8 cellular contexts compared by ENCODE assay signal in the genomic region with DNA sequence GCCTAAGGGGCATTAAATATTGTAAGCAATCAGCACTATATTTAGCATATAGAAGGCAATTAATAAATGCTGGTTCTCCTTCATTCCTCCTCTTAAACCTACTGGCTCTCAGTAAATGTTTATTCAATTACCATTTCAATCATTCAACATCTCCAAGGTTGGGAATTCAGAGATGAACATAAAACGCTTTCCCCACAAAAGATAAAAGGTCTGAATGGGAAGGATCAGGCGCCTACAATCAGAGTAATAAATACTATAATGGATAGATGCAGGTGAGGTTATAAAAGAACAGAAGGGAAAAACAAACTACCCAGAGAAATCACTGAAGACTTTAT. TPM values are rescaled to one million over a fixed set of nuclear protein-coding genes. Genes with fewer than 3 reads are reported as not detected.
DNase-seq lines count a peak whose midpoint lies in the region; ATAC-seq and TF ChIP-seq lines count a peak whose summit lies in the region.

No MANE protein-coding gene starts in this region.

- dilution Hi-C loops in IMR-90 (cut with HindIII; ENCODE audit: low sequenced_read_pairs, unreplicated experiment): no loop called here

- H3K4ac ChIP-seq in IMR-90 (ENCODE audit: low read depth, low read length): peak overlapping the region; percentile 35; the same call in 1 of the 2 replicates

- H4K91ac ChIP-seq in IMR-90 (ENCODE audit: insufficient read depth, low read depth, low read length): no peak overlapping the region

- DNase-seq in IMR-90 (no peak), naive B cell (no peak), HPDE6-E6E7 (ENCODE audit: extremely low spot score) (no peak), NCI-H2171 treated with DMSO at 0.1 percent for 48 hours (lab: John Stamatoyannopoulos, UW) (no peak), NCI-H748 (lab: John Stamatoyannopoulos, UW; ENCODE audit: unreplicated experiment) (no peak), dedifferentiated amniotic fluid mesenchymal stem cell (ENCODE audit: extremely low spot score) (no peak)
- DNase-seq in central memory CD8-positive, alpha-beta T cell (ENCODE audit: low spot score in 2 of 2): no peak

- peak overlapping the region; percentile 32; the same call in 1 of the 2 replicates for H3K18ac ChIP-seq in IMR-90 (ENCODE audit: low read depth, low read length)

- WGBS in IMR-90 (ENCODE audit: extremely low coverage in 2 of 2, insufficient read length in 1 of 2), 2 experiments: no CpG with 5 or more reads among the region's 2 CpGs

- no peaks in the 10 kb centered on the region for H3K9me3 Mint-ChIP-seq in central memory CD8-positive, alpha-beta T cell
- H3K9me3 Mint-ChIP-seq in naive B cell: no peaks in the 10 kb centered on the region

- peak overlapping the region; percentile 86 to 99 for H4K8ac ChIP-seq in IMR-90 (ENCODE audit: low read depth in 2 of 2, low read length in 2 of 2)

- H3K79me1 ChIP-seq in IMR-90 (ENCODE audit: low read depth in 1 of 2, low read length in 2 of 2): peaks cover 21 to 47% of the 10 kb centered on the region in 2 experiments

- peak overlapping the region; percentile 75 for H3K27ac ChIP-seq in 22Rv1
- no peak overlapping the region for H3K27ac ChIP-seq in IMR-90 (ENCODE audit: insufficient read depth, low read length)

- CTCF ChIA-PET in IMR-90 (lab: Yijun Ruan, JAX): interaction anchor here (1.0 kb wide), 1 partner anchor 128 kb away, joined by 3 read pairs; no protein-coding TSS in a partner anchor

- peaks cover 18% of the 10 kb centered on the region for H4K20me1 ChIP-seq in IMR-90 (ENCODE audit: insufficient read depth, low read length)

- no peaks in the 10 kb centered on the region for H3K27me3 Mint-ChIP-seq in central memory CD8-positive, alpha-beta T cell
- no peaks in the 10 kb centered on the region for H3K27me3 Mint-ChIP-seq in naive B cell

- H4K5ac ChIP-seq in IMR-90 (ENCODE audit: low read depth, low read length): peak overlapping the region; percentile 90; the same call in 1 of the 2 replicates

- POLR2A ChIA-PET in IMR-90 (lab: Charles Lee; ENCODE audit: unreplicated experiment): no interaction called here

- BruUV-seq in IMR-90 (replicated peaks; lab: Mats Ljungman, UMichigan): no TSS peak

- H3K56ac ChIP-seq in IMR-90 (ENCODE audit: extremely low read depth, insufficient read depth, low read length): no peak overlapping the region

- in situ Hi-C loops in IMR-90 (cut with MboI; ENCODE audit: low sequenced_read_pairs): no loop called here

- peak overlapping the region; percentile 70; the same call in 1 of the 2 replicates for H3K4me2 ChIP-seq in IMR-90 (ENCODE audit: low read depth, low read length)

- no peak overlapping the region for H2AFZ ChIP-seq in IMR-90 (replicated peaks; ENCODE audit: low read length, poor library complexity)

- H2AK5ac ChIP-seq in IMR-90 (ENCODE audit: low read depth, low read length): no peak overlapping the region

- H3K36me3 ChIP-seq in IMR-90 (ENCODE audit: control insufficient read depth, insufficient read depth, low read length): 0 out of 2 replicates have a peak, but pooled peaks cover 1% of the 10 kb centered on the region

- no peak overlapping the region for H2BK15ac ChIP-seq in IMR-90 (ENCODE audit: low read depth, low read length)

- H3K27ac Mint-ChIP-seq in central memory CD8-positive, alpha-beta T cell (ENCODE audit: low read depth): peak overlapping the region; percentile 93
- peak overlapping the region; percentile 94 to 96 (median 95) for H3K27ac Mint-ChIP-seq in naive B cell

- H3K23ac ChIP-seq in IMR-90 (ENCODE audit: low read depth, low read length): no peak overlapping the region

- no peak for TF ChIP-seq POLR2A in IMR-90 (IDR thresholded peaks at IDR 0.05; ENCODE audit: low read depth, low read length)

- H3K4me3 ChIP-seq in IMR-90 (ENCODE audit: insufficient read depth, low read depth, low read length): peak overlapping the region; percentile 90; the same call in 1 of the 2 replicates

- H3K4me3 Mint-ChIP-seq in central memory CD8-positive, alpha-beta T cell: peak overlapping the region; percentile 92
- H3K4me3 Mint-ChIP-seq in naive B cell: peak overlapping the region; percentile 16 to 97 (median 94)

- intact Hi-C loops in IMR-90 (cut with micrococcal nuclease): no loop called here

- H3K27me3 ChIP-seq in IMR-90 (ENCODE audit: control insufficient read depth, insufficient read depth, low read length): no peaks in the 10 kb centered on the region

- peaks cover 7% of the 10 kb centered on the region for H3K4me1 ChIP-seq in IMR-90 (ENCODE audit: control insufficient read depth, insufficient read depth, low read length)

- peaks cover 6% of the 10 kb centered on the region; the same call in 1 of the 2 replicates for H3K9me1 ChIP-seq in IMR-90 (ENCODE audit: insufficient read depth, low read length)

- H2BK120ac ChIP-seq in IMR-90 (ENCODE audit: low read depth, low read length): no peak overlapping the region

- no peak for TF ChIP-seq RAD21 in IMR-90 (IDR thresholded peaks at IDR 0.05; ENCODE audit: low read length)

- H3K9ac ChIP-seq in IMR-90 (ENCODE audit: low read depth, low read length): peak overlapping the region; percentile 83; the same call in 1 of the 2 replicates

- no peak overlapping the region for H2AK9ac ChIP-seq in IMR-90 (replicated peaks; ENCODE audit: low read depth, low read length, poor library complexity)

- peak overlapping the region; percentile 78 for H2BK5ac ChIP-seq in IMR-90 (ENCODE audit: low read depth, low read length, poor library complexity, severe bottlenecking)

- H3K36me3 Mint-ChIP-seq in central memory CD8-positive, alpha-beta T cell (ENCODE audit: insufficient read depth): peaks cover 23% of the 10 kb centered on the region
- peaks cover 0 to 4% of the 10 kb centered on the region in 2 donors for H3K36me3 Mint-ChIP-seq in naive B cell

- TF ChIP-seq CTCF in 22Rv1 (IDR thresholded peaks at IDR 0.05): no peak
- no peak for TF ChIP-seq CTCF in IMR-90 (conservative IDR thresholded peaks at IDR 0.05; ENCODE audit: low read depth, low read length)

- no peaks in the 10 kb centered on the region for H3K9me3 ChIP-seq in IMR-90 (ENCODE audit: control insufficient read depth, insufficient read depth, low read length)

- ATAC-seq in IMR-90 (ENCODE audit: low read depth): no peak
- no peak for ATAC-seq in central memory CD8-positive, alpha-beta T cell (replicated peaks; ENCODE audit: extremely low read depth, poor library complexity, severe bottlenecking)
- no peak for ATAC-seq in naive B cell (ENCODE audit: low read depth in 2 of 2)

- no peak overlapping the region for H2BK20ac ChIP-seq in IMR-90 (ENCODE audit: low read depth, low read length)

- H3K4me1 Mint-ChIP-seq in central memory CD8-positive, alpha-beta T cell: peaks cover 34% of the 10 kb centered on the region
- peaks cover 25 to 36% (median 32%) of the 10 kb centered on the region in 3 donors for H3K4me1 Mint-ChIP-seq in naive B cell

- peak overlapping the region; percentile 49; the same call in 1 of the 2 replicates for H3K14ac ChIP-seq in IMR-90 (replicated peaks; ENCODE audit: low read depth, low read length)

TF ChIP-seq in IMR-90, 13 proteins besides CTCF, POLR2A, EP300 and RAD21:
- TF ChIP-seq SMC3 (IDR thresholded peaks at IDR 0.05; ENCODE audit: low read depth, low read length) (no peak), MAFK (IDR thresholded peaks at IDR 0.05; ENCODE audit: low read depth, low read length) (no peak), RCOR1 (IDR thresholded peaks at IDR 0.05; ENCODE audit: insufficient replicate concordance, low read length) (no peak)

RNA-seq across cellular contexts. Expression of a gene that starts 0.4 kb away (rescaled TPM):
- 13.1 and 15.2 TPM in 2 replicates for total RNA-seq in IMR-90 (2012; rRNA removed)
- polyA plus RNA-seq in IMR-90 (2012; rRNA removed) (16.3 and 18.3 TPM in 2 replicates), naive B cell (ENCODE audit: low read depth in 6 of 6) (10 to 100 TPM; 24.3 to 34.9 (median 28.1) TPM)
- 13.6 and 18.8 TPM in 2 replicates for polyA plus RNA-seq in IMR-90 (2012; cell fraction: cytosol; rRNA removed)
- 11.6 and 16.9 TPM in 2 replicates for polyA plus RNA-seq in IMR-90 (2012; cell fraction: nucleus; rRNA removed; ENCODE audit: low replicate concordance)

RNA-seq across cellular contexts. Expression of a gene that starts 21.0 kb away (rescaled TPM):
- 29.9 and 35.3 TPM in 2 replicates for total RNA-seq in IMR-90 (2012; rRNA removed)
- polyA plus RNA-seq in IMR-90 (2012; rRNA removed) (22.0 and 24.4 TPM in 2 replicates), naive B cell (ENCODE audit: low read depth in 6 of 6) (10 to 100 TPM; 67.9 to 98.7 (median 82.6) TPM)
- polyA plus RNA-seq in IMR-90 (2012; cell fraction: cytosol; rRNA removed): 13.5 and 14.3 TPM in 2 replicates
- 12.7 and 17.4 TPM in 2 replicates for polyA plus RNA-seq in IMR-90 (2012; cell fraction: nucleus; rRNA removed; ENCODE audit: low replicate concordance)

RNA-seq across cellular contexts. Expression of a gene that starts 22.1 kb away (rescaled TPM):
- 41.2 and 46.4 TPM in 2 replicates for total RNA-seq in IMR-90 (2012; rRNA removed)
- polyA plus RNA-seq in IMR-90 (2012; rRNA removed) (29.3 and 34.5 TPM in 2 replicates), naive B cell (ENCODE audit: low read depth in 6 of 6) (10 to 100 TPM; 81.5 to 99.9 (median 88.9) TPM)
- 4.9 and 8.1 TPM in 2 replicates for polyA plus RNA-seq in IMR-90 (2012; cell fraction: cytosol; rRNA removed)
- polyA plus RNA-seq in IMR-90 (2012; cell fraction: nucleus; rRNA removed; ENCODE audit: low replicate concordance): 1.7 and 22.0 TPM in 2 replicates

RNA-seq across cellular contexts. Expression of a gene that starts 43.5 kb away (rescaled TPM):
- total RNA-seq in IMR-90 (2012; rRNA removed): 78.5 and 91.9 TPM in 2 replicates
- polyA plus RNA-seq in IMR-90 (2012; rRNA removed) (31.4 and 33.6 TPM in 2 replicates), naive B cell (ENCODE audit: low read depth in 6 of 6) (not detected)
- 10.6 and 11.3 TPM in 2 replicates for polyA plus RNA-seq in IMR-90 (2012; cell fraction: cytosol; rRNA removed)
- polyA plus RNA-seq in IMR-90 (2012; cell fraction: nucleus; rRNA removed; ENCODE audit: low replicate concordance): 6.3 and 19.7 TPM in 2 replicates
